Comparison of ENCODE assay signal across 1 cellular context in the genomic region with DNA sequence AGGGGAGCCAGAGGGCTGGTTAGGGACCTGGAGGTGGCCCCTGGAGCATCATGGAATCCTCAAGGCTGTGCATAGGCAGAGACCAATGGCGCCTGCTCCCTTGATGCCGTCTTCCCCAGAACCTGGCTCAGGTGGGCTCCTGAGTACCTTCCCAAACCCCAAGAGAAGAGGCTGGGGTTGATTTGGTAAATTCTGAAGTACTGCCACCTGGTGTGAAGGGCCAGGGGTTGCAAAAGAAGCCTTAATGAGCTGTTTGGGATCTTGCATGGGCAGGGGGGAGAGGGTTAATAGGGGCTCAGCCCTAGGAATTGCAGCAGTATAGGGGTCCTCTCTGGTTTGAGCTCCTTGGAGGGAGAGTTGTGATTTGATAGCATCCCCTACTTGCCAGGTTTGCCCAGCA.
TF ChIP-seq lines count a peak whose summit lies in the region.

No MANE protein-coding gene starts in this region.

TF ChIP-seq in HCT116, 20 proteins besides CTCF, POLR2A, EP300 and RAD21 (continued from another document):
- TF ChIP-seq, protein P1, sequence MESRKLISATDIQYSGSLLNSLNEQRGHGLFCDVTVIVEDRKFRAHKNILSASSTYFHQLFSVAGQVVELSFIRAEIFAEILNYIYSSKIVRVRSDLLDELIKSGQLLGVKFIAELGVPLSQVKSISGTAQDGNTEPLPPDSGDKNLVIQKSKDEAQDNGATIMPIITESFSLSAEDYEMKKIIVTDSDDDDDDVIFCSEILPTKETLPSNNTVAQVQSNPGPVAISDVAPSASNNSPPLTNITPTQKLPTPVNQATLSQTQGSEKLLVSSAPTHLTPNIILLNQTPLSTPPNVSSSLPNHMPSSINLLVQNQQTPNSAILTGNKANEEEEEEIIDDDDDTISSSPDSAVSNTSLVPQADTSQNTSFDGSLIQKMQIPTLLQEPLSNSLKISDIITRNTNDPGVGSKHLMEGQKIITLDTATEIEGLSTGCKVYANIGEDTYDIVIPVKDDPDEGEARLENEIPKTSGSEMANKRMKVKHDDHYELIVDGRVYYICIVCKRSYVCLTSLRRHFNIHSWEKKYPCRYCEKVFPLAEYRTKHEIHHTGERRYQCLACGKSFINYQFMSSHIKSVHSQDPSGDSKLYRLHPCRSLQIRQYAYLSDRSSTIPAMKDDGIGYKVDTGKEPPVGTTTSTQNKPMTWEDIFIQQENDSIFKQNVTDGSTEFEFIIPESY (IDR thresholded peaks at IDR 0.05; ENCODE audit: extremely low read depth, insufficient replicate concordance, low read length) = no peak
